ENCODE assay signal across 1 cellular context in the genomic region with DNA sequence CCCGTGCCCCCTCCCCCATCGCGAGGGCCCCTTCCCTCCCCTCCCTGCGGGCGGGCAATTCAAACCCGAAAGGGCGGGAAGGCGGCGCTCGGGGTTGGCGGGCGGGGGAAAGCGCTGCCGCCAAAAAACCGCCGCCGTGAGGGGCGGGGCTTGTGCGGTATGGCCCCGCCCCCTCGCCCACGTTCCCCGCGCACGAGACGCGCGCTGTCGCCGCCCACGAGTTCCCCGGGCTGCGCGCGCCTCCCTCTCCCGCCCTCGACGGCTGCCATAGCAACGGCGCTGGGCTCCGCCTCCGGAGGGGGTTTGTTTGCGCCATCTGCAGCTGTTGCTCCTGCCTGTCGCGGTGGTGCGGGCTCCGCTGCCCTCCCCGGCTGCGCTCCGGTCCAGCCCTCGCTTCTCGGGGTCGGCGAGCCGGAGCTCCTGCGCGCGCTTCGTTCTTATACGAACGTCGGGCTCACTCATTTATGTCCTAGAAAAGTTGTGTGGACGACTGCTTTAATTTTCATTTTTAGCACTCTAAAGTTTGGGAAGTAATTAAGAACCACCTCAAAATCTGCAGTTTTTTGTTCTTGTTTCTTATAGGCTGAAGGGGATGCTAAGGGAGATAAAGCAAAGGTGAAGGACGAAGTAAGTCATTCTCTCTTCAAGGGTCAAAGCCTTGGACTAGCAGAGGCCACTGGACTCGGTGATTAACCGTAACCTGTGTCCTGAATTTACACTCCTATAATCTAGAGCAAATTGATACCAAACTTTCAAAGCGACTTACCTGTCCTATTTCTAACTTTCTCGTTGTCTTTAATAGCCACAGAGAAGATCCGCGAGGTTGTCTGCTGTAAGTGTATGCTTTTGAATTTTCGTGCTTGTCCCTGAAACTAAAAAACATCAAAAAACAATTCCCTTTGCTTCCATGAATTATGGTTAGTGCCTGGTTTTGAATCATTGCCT.
TF ChIP-seq lines count a peak whose summit lies in the region.

No MANE protein-coding gene starts in this region.

TF ChIP-seq in K562, 482 proteins besides CTCF, POLR2A, EP300 and RAD21 (continued from another document):
- TF ChIP-seq, protein P1, sequence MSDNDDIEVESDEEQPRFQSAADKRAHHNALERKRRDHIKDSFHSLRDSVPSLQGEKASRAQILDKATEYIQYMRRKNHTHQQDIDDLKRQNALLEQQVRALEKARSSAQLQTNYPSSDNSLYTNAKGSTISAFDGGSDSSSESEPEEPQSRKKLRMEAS (CRISPR knock-in tag; IDR thresholded peaks at IDR 0.05): peak; percentile 81
- peak; percentile 59; the same call in 1 of the 2 replicates for TF ChIP-seq CREB1 (IDR thresholded peaks at IDR 0.05)
- peak; percentile 65; the same call in 1 of the 2 replicates for TF ChIP-seq CREB1 (CRISPR knock-in tag; IDR thresholded peaks at IDR 0.05)
- peak in 1 of 2 experiments; percentile 87; a peak in 2 of 4 replicates for TF ChIP-seq CSDE1 (IDR thresholded peaks at IDR 0.05)
- TF ChIP-seq, protein P2, sequence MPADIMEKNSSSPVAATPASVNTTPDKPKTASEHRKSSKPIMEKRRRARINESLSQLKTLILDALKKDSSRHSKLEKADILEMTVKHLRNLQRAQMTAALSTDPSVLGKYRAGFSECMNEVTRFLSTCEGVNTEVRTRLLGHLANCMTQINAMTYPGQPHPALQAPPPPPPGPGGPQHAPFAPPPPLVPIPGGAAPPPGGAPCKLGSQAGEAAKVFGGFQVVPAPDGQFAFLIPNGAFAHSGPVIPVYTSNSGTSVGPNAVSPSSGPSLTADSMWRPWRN (IDR thresholded peaks at IDR 0.05; ENCODE audit: low read depth): peak; percentile 60
- TF ChIP-seq POLR2AphosphoS2 (IDR thresholded peaks at IDR 0.05; ENCODE audit: low read length): peak; percentile 85; the same call in 1 of the 2 replicates
- TF ChIP-seq DACH1 (IDR thresholded peaks at IDR 0.05; ENCODE audit: partially characterized antibody): peak; percentile 92
- TF ChIP-seq MAZ (CRISPR knock-in tag; conservative IDR thresholded peaks at IDR 0.05 in 1 of 2, IDR thresholded peaks at IDR 0.05 in 1 of 2): peak; percentile 88 to 89
- peak; percentile 100 for TF ChIP-seq EGR1 (conservative IDR thresholded peaks at IDR 0.05)
- 0 out of 2 replicates have a peak, but pooled peaks have one; percentile 33 for TF ChIP-seq RNF2 (IDR thresholded peaks at IDR 0.05)
- peak; percentile 57; the same call in 1 of the 2 replicates for TF ChIP-seq MBD2 (IDR thresholded peaks at IDR 0.05; ENCODE audit: borderline replicate concordance, low read depth)
- TF ChIP-seq JUN (IDR thresholded peaks at IDR 0.05; ENCODE audit: borderline replicate concordance, low read depth, low read length): no peak
- TF ChIP-seq JUN (CRISPR knock-in tag; IDR thresholded peaks at IDR 0.05; ENCODE audit: borderline replicate concordance): no peak
- peak; percentile 87 for TF ChIP-seq SAP30 (IDR thresholded peaks at IDR 0.05; ENCODE audit: borderline replicate concordance, insufficient read depth, low read depth, low read length, poor library complexity, severe bottlenecking)
- 0 out of 2 replicates have a peak, but pooled peaks have one; percentile 73 for TF ChIP-seq PTBP1 (IDR thresholded peaks at IDR 0.05; ENCODE audit: low read depth, low read length)
- TF ChIP-seq, protein P3, sequence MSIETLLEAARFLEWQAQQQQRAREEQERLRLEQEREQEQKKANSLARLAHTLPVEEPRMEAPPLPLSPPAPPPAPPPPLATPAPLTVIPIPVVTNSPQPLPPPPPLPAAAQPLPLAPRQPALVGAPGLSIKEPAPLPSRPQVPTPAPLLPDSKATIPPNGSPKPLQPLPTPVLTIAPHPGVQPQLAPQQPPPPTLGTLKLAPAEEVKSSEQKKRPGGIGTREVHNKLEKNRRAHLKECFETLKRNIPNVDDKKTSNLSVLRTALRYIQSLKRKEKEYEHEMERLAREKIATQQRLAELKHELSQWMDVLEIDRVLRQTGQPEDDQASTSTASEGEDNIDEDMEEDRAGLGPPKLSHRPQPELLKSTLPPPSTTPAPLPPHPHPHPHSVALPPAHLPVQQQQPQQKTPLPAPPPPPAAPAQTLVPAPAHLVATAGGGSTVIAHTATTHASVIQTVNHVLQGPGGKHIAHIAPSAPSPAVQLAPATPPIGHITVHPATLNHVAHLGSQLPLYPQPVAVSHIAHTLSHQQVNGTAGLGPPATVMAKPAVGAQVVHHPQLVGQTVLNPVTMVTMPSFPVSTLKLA (conservative IDR thresholded peaks at IDR 0.05): peak; percentile 85 to 96
- no peak; the same call in 1 of the 2 replicates for TF ChIP-seq ZNF384 (IDR thresholded peaks at IDR 0.05; ENCODE audit: low read depth, low read length)
